1 cellular context compared by ENCODE assay signal in the genomic region with DNA sequence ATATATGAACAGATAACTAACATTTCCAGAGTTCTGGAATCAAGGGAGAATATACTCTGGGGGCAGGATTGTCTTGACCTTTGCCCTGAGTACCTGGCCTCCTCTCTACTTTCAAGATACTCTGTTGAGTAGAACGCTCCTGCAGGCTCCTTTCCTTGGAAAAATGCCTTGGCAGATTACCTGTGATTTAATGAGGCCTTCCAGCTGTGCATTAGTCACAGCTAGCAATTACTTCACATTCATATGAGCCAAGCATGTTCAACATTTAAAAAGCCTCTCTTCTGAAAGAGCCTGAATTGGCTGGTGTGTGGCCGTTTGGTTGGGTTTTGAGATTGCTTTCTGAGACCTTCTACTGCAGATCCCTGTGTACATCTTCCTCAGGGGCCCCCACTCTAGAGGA.
TF ChIP-seq lines count a peak whose summit lies in the region.

No MANE protein-coding gene starts in this region.

TF ChIP-seq in WTC11, 78 proteins besides CTCF, POLR2A, EP300 and RAD21 (continued from another document):
- no peak for TF ChIP-seq GTF2I (CRISPR knock-in tag; conservative IDR thresholded peaks at IDR 0.05)
